In genomic region chr2:8583400-8584173, GRCh38 we compare ENCODE assay signal across 8 cellular contexts.
DNase-seq lines count a peak whose midpoint lies in the region; ATAC-seq and TF ChIP-seq lines count a peak whose summit lies in the region.

No MANE protein-coding gene starts in this region.

- no peaks in the 10 kb centered on the region for H3K4me1 ChIP-seq in neural progenitor cell

- H3K4me3 ChIP-seq in fibroblast of mammary gland (ENCODE audit: control insufficient read depth, low read depth, low read length): no peak overlapping the region
- peak overlapping the region; percentile 1 for H3K4me3 ChIP-seq in neural progenitor cell

- H3K9me3 Mint-ChIP-seq in neural progenitor cell: no peaks in the 10 kb centered on the region

- peaks cover 30% of the 10 kb centered on the region for H3K27me3 ChIP-seq in neural progenitor cell

- no peaks in the 10 kb centered on the region for H3K36me3 Mint-ChIP-seq in neural progenitor cell

- TF ChIP-seq CTCF in fibroblast of mammary gland (conservative IDR thresholded peaks at IDR 0.05; ENCODE audit: control insufficient read depth, insufficient read depth, low read depth, low read length): no peak
- TF ChIP-seq CTCF in neural progenitor cell (IDR thresholded peaks at IDR 0.05): no peak

- H3K9ac ChIP-seq in neural progenitor cell: no peak overlapping the region

- peak; percentile 92 to 95 for DNase-seq in NOMO-1 (lab: John Stamatoyannopoulos, UW; ENCODE audit: unreplicated experiment in 2 of 2)
- peak; percentile 62 for DNase-seq in activated T-cell treated with anti-CD3 and anti-CD28 coated beads for 4 hours
- peak; percentile 28 for DNase-seq in fibroblast of mammary gland (ENCODE audit: low read depth)
- DNase-seq in neural progenitor cell (ENCODE audit: low spot score): peak; percentile 61
- DNase-seq in stimulated activated naive CD4-positive, alpha-beta T cell treated with Interleukin-2 at 50 U/mL for 16 hours (lab: John Stamatoyannopoulos, UW): peak; percentile 55
- DNase-seq in NCI-H1048 (lab: John Stamatoyannopoulos, UW): no peak

- H3K36me3 ChIP-seq in neural progenitor cell: no peaks in the 10 kb centered on the region

- no peaks in the 10 kb centered on the region for H4K20me1 ChIP-seq in neural progenitor cell (ENCODE audit: low read depth)

- peak overlapping the region; percentile 59 for H3K4me2 ChIP-seq in neural progenitor cell

- no peak overlapping the region for H3K27ac ChIP-seq in neural progenitor cell

- peaks cover 46% of the 10 kb centered on the region for H3K4me1 Mint-ChIP-seq in neural progenitor cell

- H3F3A ChIP-seq in neural progenitor cell (ENCODE audit: low read depth): peaks cover 15% of the 10 kb centered on the region

- peaks cover 5% of the 10 kb centered on the region for H3K27me3 Mint-ChIP-seq in neural progenitor cell (ENCODE audit: insufficient read depth, low read depth)

- no peaks in the 10 kb centered on the region for H3K9me3 ChIP-seq in neural progenitor cell (ENCODE audit: low read depth)

- peak overlapping the region; percentile 40 for H3K27ac Mint-ChIP-seq in neural progenitor cell

- H3K79me2 ChIP-seq in neural progenitor cell (ENCODE audit: low read depth): no peaks in the 10 kb centered on the region

- H3K4me3 Mint-ChIP-seq in neural progenitor cell: peak overlapping the region; percentile 63

- H2AFZ ChIP-seq in neural progenitor cell (replicated peaks): no peak overlapping the region

- peak; percentile 72 for ATAC-seq in GM18868 (IDR thresholded peaks at IDR 0.05; ENCODE audit: unreplicated experiment)
- ATAC-seq in HG03060 (IDR thresholded peaks at IDR 0.05; ENCODE audit: low read depth, unreplicated experiment): peak; percentile 56
